ENCODE assay signal across 8 cellular contexts in genomic region chr6:21083708-21084107, GRCh38.
"Had no signal": no experiment of that assay in that cellular context is flagged by ENCODE, and none has a peak within 500 bp of the region (broad histone marks: within the 10 kb centered on the region; RNA-seq: fewer than 3 reads in every experiment).

No MANE protein-coding gene starts in this region.

- DNase-seq: GDM1, GF-D8 had no signal

- FAIRE-seq: G401.6, GM12878, GM12891, GM12892, GM18507, GM19239 had no signal

- ATAC-seq: GM12878 had no signal

- H3K4me3 ChIP-seq: GM12878 had no signal
